8 cellular contexts compared by ENCODE assay signal in genomic region chr7:155198901-155199845, GRCh38.
DNase-seq lines count a peak whose midpoint lies in the region; ATAC-seq, FAIRE-seq and TF ChIP-seq lines count a peak whose summit lies in the region.

No MANE protein-coding gene starts in this region.

- no peaks in the 10 kb centered on the region for H3K27me3 ChIP-seq in effector memory CD4-positive, alpha-beta T cell (replicated peaks; ENCODE audit: control insufficient read depth, insufficient read depth, low read length, poor library complexity, severe bottlenecking)

- peaks cover 5% of the 10 kb centered on the region for H3K9me3 ChIP-seq in effector memory CD4-positive, alpha-beta T cell (ENCODE audit: control insufficient read depth, low read length)

- no peak overlapping the region for H3K27ac ChIP-seq in effector memory CD4-positive, alpha-beta T cell (ENCODE audit: insufficient read depth, low read length, poor library complexity, severe bottlenecking)

- no peaks in the 10 kb centered on the region for H3K36me3 ChIP-seq in effector memory CD4-positive, alpha-beta T cell (ENCODE audit: control insufficient read depth, insufficient read depth, low read length)

- peak; percentile 69 for DNase-seq in CD1c-positive myeloid dendritic cell (ENCODE audit: extremely low spot score)
- DNase-seq in RCC 7860 (ENCODE audit: low spot score) = peak; percentile 94
- DNase-seq in fibroblast of villous mesenchyme (ENCODE audit: low read depth) = peak; percentile 50
- no peak for DNase-seq in NCI-H82 (lab: John Stamatoyannopoulos, UW)
- DNase-seq in NOMO-1 treated with dmso at 0.1 percent for 144 hours (lab: John Stamatoyannopoulos, UW; ENCODE audit: unreplicated experiment) = no peak
- no peak for DNase-seq in D341Med (ENCODE audit: low spot score)
- no peak for DNase-seq in effector memory CD4-positive, alpha-beta T cell

- no peaks in the 10 kb centered on the region for H3K4me1 ChIP-seq in effector memory CD4-positive, alpha-beta T cell (ENCODE audit: control insufficient read depth, insufficient read depth, low read length, poor library complexity, severe bottlenecking)

- TF ChIP-seq CTCF in fibroblast of villous mesenchyme (IDR thresholded peaks at IDR 0.05; ENCODE audit: insufficient read depth, low read depth, low read length) = no peak

- FAIRE-seq in RCC 7860 (lab: Jason Lieb, UNC) = peak; percentile 98

- ATAC-seq in GM21423 (IDR thresholded peaks at IDR 0.05; ENCODE audit: unreplicated experiment) = peak; percentile 64

- no peak overlapping the region for H3K4me3 ChIP-seq in fibroblast of villous mesenchyme (ENCODE audit: low read depth, low read length)
- H3K4me3 ChIP-seq in effector memory CD4-positive, alpha-beta T cell (ENCODE audit: insufficient read depth, low read depth, low read length, poor library complexity, severe bottlenecking) = no peak overlapping the region

Comparison
In these comparisons a context has a peak if more than half of its experiments do, and no peak if none do; other contexts are left out.
1. DNase-seq: peak in CD1c-positive myeloid dendritic cell (single experiment), RCC 7860 (single experiment) and fibroblast of villous mesenchyme (single experiment); none in NCI-H82 (single experiment), NOMO-1 treated with dmso at 0.1 percent for 144 hours (single experiment), D341Med (single experiment) and effector memory CD4-positive, alpha-beta T cell (0 of 3).